23 cellular contexts compared by ENCODE assay signal in genomic region chr12:40240779-40241178, GRCh38. TPM values are rescaled to one million over a fixed set of nuclear protein-coding genes. Genes with fewer than 3 reads are reported as not detected.
"Had no signal": no experiment of that assay in that cellular context is flagged by ENCODE, and none has a peak within 500 bp of the region (broad histone marks: within the 10 kb centered on the region; RNA-seq: fewer than 3 reads in every experiment).

No MANE protein-coding gene starts in this region.

- H3K4me1 ChIP-seq: ascending aorta, breast epithelium had no signal

- DNase-seq: activated CD4-positive, alpha-beta T cell treated with anti-CD3 and anti-CD28 coated beads, Interleukin-2, amount 50 U/mL, for 4 hours; activated effector memory CD4-positive, alpha-beta T cell treated with anti-CD3 and anti-CD28 coated beads, Interleukin-2, amount 50 U/mL, for 16 hours; activated naive CD4-positive, alpha-beta T cell treated with anti-CD3 and anti-CD28 coated beads, Interleukin-2, amount 50 U/mL, for 16 hours; activated T-cell treated with anti-CD3 and anti-CD28 coated beads, Interleukin-2, amount 50 U/mL, for 72 hours; cerebellar nuclear complex; effector CD8-positive, alpha-beta T cell; lower lobe of right lung; occipital lobe; posterior cingulate gyrus; retina; stimulated activated CD4-positive, alpha-beta T cell treated with anti-CD3 and anti-CD28 coated beads, Interleukin-12 subunit alpha, Interleukin-12 subunit beta, amount 100 ng/mL, for 4 hours; stimulated activated CD4-positive, alpha-beta T cell treated with anti-CD3 and anti-CD28 coated beads, Interleukin-1b, Interleukin-23, amount 100 ng/mL, for 48 hours; stimulated activated naive CD8-positive, alpha-beta T cell treated with anti-CD3 and anti-CD28 coated beads, Interleukin-15, Interleukin-2, amounts not matched to agents 100 U/mL and 50 U/mL, for 24 hours; substantia nigra; T-helper 2 cell; WERI-Rb-1 had no signal

- H3K36me3 Mint-ChIP-seq: mesothelial cell of epicardium had no signal

- H3K27ac Mint-ChIP-seq: activated T-cell treated with anti-CD3 and anti-CD28 coated beads, Interleukin-2, amount 50 U/mL, for 72 hours; mesothelial cell of epicardium; nephron had no signal

- H3K27ac ChIP-seq: ascending aorta, breast epithelium, gastroesophageal sphincter, lower lobe of right lung, tibial nerve, WERI-Rb-1 had no signal

- H3K4me3 ChIP-seq: ascending aorta, breast epithelium, gastroesophageal sphincter, lower lobe of right lung, tibial nerve had no signal

- H3K36me3 ChIP-seq: breast epithelium, WERI-Rb-1 had no signal

- H3K27me3 ChIP-seq: ascending aorta, breast epithelium, gastroesophageal sphincter, tibial nerve had no signal

- ATAC-seq: activated T-cell treated with anti-CD3 and anti-CD28 coated beads, Interleukin-2, amount 50 U/mL, for 72 hours; esophagus mucosa; gastroesophageal sphincter; lower lobe of right lung; stimulated activated naive CD8-positive, alpha-beta T cell treated with anti-CD3 and anti-CD28 coated beads, Interleukin-15, Interleukin-2, amounts not matched to agents 100 U/mL and 50 U/mL, for 24 hours had no signal

- H3K9me3 ChIP-seq: ascending aorta, breast epithelium, gastroesophageal sphincter, lower lobe of right lung, tibial nerve had no signal

- H3K4me1 Mint-ChIP-seq: nephron had no signal

- H3K4me3 Mint-ChIP-seq: activated T-cell treated with anti-CD3 and anti-CD28 coated beads, Interleukin-2, amount 50 U/mL, for 72 hours; mesothelial cell of epicardium; nephron had no signal

- H3K9me3 Mint-ChIP-seq: mesothelial cell of epicardium, nephron had no signal

RNA-seq across cellular contexts. Expression of gene LRRK2, which starts 16.0 kb away (rescaled TPM):
- total RNA-seq: activated T-cell treated with anti-CD3 and anti-CD28 coated beads, Interleukin-2, amount 50 U/mL, for 72 hours had no signal
